ENCODE assay signal across 8 cellular contexts in the genomic region with DNA sequence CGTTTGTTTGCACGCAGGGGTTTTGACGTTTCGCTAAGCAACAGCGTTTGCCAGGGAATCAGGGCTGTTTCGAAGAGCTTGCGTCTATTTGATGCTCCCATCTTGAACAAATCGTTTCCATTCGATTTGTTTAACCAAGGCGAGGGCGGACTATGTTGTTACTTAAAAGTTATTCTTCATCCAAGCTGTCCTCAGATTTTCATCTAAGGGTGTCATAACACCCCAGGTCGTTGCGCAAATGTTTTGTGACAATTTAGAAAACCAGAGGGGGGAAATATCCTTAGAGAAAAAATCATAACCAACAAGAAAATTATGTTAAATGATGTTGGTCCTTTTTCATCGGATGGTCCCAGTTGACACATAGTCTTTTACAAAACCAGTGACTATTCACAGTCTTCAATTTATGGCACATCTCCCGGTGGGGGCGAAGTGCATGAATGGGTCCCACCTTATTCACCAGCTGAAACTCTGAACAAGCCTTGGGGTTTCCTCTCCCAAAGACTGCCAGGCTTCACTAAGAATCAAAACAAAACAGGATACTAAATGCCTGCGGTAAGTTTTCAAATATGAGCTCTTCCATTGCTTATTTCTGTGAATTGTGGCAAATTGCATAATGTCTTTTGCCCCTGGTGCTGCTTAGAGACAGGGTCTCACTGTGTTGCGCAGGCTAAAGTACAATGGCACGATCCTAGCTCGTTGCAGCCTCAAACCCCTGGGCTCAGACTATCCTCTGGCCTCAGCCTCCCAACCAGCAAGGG.
DNase-seq lines count a peak whose midpoint lies in the region; ATAC-seq and TF ChIP-seq lines count a peak whose summit lies in the region.

No MANE protein-coding gene starts in this region.

- H3K27ac ChIP-seq in GM23248 (peak overlapping the region; percentile 94), SK-N-MC (peak overlapping the region; percentile 62)

- peaks cover 41% of the 10 kb centered on the region for H3F3A ChIP-seq in GM23248 (ENCODE audit: insufficient read depth)

- no peaks in the 10 kb centered on the region for H3K9me2 ChIP-seq in GM23248 (ENCODE audit: insufficient read depth)

- H3K4me1 ChIP-seq in GM23248 (ENCODE audit: insufficient read depth) = peaks cover 32% of the 10 kb centered on the region

- H3K4me2 ChIP-seq in GM23248 (ENCODE audit: unreplicated experiment) = peak overlapping the region; percentile 96

- no peaks in the 10 kb centered on the region for H3K79me2 ChIP-seq in GM23248 (ENCODE audit: insufficient read depth)

- H3K9me3 ChIP-seq in GM23248 (ENCODE audit: low read depth) (no peaks in the 10 kb centered on the region), SK-N-MC (ENCODE audit: low read depth, low read length) (no peaks in the 10 kb centered on the region)

- peak overlapping the region; percentile 86 for H2AFZ ChIP-seq in GM23248

- WGBS in GM23248 (ENCODE audit: low coverage in 1 of 2, low lambda C conversion rate in 2 of 2, missing lambda C conversion rate in 2 of 2), 2 experiments = 15 to 17% methylated on average over 20 of the region's 20 CpGs

- no peak for TF ChIP-seq CTCF in fibroblast of pulmonary artery (IDR thresholded peaks at IDR 0.05; ENCODE audit: low read length, missing control alignments)

- peak overlapping the region; percentile 90 for H3K9ac ChIP-seq in GM23248
- no peak overlapping the region for H3K9ac ChIP-seq in SK-N-MC (ENCODE audit: insufficient read length)

- H4K20me1 ChIP-seq in GM23248 (ENCODE audit: insufficient read depth) = no peaks in the 10 kb centered on the region

- in situ Hi-C loops in GM23248 (cut with MboI) = no loop called here

- peak overlapping the region; percentile 85 for H3K4me3 ChIP-seq in GM23248
- peak overlapping the region; percentile 81 for H3K4me3 ChIP-seq in SK-N-MC
- H3K4me3 ChIP-seq in fibroblast of pulmonary artery (replicated peaks; ENCODE audit: low read depth, low read length) = peak overlapping the region; percentile 64

- ATAC-seq in HG03442 (IDR thresholded peaks at IDR 0.05; ENCODE audit: unreplicated experiment) (no peak), HG03378 (IDR thresholded peaks at IDR 0.05; ENCODE audit: unreplicated experiment) (no peak)

- no peaks in the 10 kb centered on the region for H3K27me3 ChIP-seq in GM23248 (replicated peaks; ENCODE audit: insufficient read depth)

- no peaks in the 10 kb centered on the region for H3K36me3 ChIP-seq in GM23248 (ENCODE audit: low read depth)
- H3K36me3 ChIP-seq in SK-N-MC (ENCODE audit: insufficient read depth, low read length) = no peaks in the 10 kb centered on the region

- DNase-seq in GM23248 = peak; percentile 93
- no peak for DNase-seq in SK-N-MC (ENCODE audit: low read depth, low spot score)
- DNase-seq in fibroblast of pulmonary artery (ENCODE audit: low read depth) = peak; percentile 95
- peak; percentile 57 for DNase-seq in pulmonary artery endothelial cell (ENCODE audit: low read depth, low spot score)
- no peak for DNase-seq in iPS-NIHi7 (ENCODE audit: extremely low spot score)
- no peak for DNase-seq in NCI-H2196 treated with DMSO at 0.1 percent for 48 hours (lab: John Stamatoyannopoulos, UW; ENCODE audit: unreplicated experiment)

Comparison
In these comparisons a context has a peak if more than half of its experiments do, and no peak if none do; other contexts are left out.
1. DNase-seq: peak in GM23248 (single experiment), fibroblast of pulmonary artery (single experiment) and pulmonary artery endothelial cell (single experiment); none in SK-N-MC (single experiment), iPS-NIHi7 (single experiment) and NCI-H2196 treated with DMSO at 0.1 percent for 48 hours (single experiment).
2. Peak in every context shown above with its lines, with median percentiles within 50 percentile points of each other: H3K4me3 ChIP-seq.